In the genomic region with DNA sequence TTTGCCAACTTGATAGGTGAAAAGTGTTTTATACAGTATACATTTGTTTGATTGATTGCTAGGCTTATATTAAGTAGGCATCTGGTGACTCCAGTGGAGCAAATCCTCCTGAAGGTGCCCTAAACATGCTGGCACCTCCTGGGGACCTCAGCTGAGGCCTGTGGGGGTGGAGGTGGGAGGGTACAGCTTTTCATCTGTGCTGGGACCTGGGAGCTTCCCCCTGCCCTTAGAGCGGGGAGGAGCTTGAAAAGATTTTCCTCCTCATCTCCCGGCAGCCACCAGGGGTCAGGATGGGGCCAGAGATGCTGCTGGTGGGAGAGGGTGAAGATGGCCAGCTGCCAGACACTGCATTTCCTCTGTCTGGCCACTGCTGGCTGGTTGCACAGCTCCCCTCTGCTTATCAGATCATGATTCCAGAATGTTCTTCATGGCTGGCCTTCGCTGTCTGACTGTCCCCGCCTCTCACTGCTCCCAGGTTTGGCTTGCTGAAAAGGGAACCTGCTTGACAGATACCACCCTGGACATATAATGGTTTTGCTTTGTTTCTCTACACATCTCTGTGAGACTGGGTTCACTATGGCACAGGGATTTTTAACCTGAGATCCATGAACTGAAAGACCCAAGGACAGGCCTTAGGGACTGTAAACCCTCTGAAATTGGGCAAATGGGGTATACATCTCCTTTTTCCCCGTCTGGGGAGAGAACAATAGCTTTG, we compare ENCODE assay signal across 8 cellular contexts. TPM values are rescaled to one million over a fixed set of nuclear protein-coding genes. Genes with fewer than 3 reads are reported as not detected.
DNase-seq lines count a peak whose midpoint lies in the region; ATAC-seq and TF ChIP-seq lines count a peak whose summit lies in the region.

No MANE protein-coding gene starts in this region.

- peak; percentile 78 for TF ChIP-seq CTCF in mesothelial cell of epicardium (IDR thresholded peaks at IDR 0.05; ENCODE audit: unreplicated experiment)

- no peaks in the 10 kb centered on the region for H3K36me3 Mint-ChIP-seq in effector memory CD8-positive, alpha-beta T cell (ENCODE audit: insufficient read depth)
- no peaks in the 10 kb centered on the region for H3K36me3 Mint-ChIP-seq in mesothelial cell of epicardium

- H3K4me1 Mint-ChIP-seq in effector memory CD8-positive, alpha-beta T cell (ENCODE audit: low read depth in 2 of 2), result peaks cover 0 to 2% of the 10 kb centered on the region in 2 donors
- H3K4me1 Mint-ChIP-seq in mesothelial cell of epicardium, result peaks cover 14% of the 10 kb centered on the region

- DNase-seq in D341Med (ENCODE audit: low spot score) (peak; percentile 93), HT1080 (ENCODE audit: low read depth) (peak; percentile 90), NK-92 (lab: John Stamatoyannopoulos, UW; ENCODE audit: unreplicated experiment) (peak; percentile 10), mesothelial cell of epicardium (ENCODE audit: low spot score in 2 of 2, unreplicated experiment in 2 of 2) (peak; percentile 91 to 94)
- DNase-seq in activated CD8-positive, alpha-beta memory T cell treated with anti-CD3 and anti-CD28 coated beads for 24 hours, result peak; percentile 89
- DNase-seq in effector memory CD8-positive, alpha-beta T cell, result peak; percentile 72 to 80 (median 78)
- DNase-seq in stimulated activated CD8-positive, alpha-beta memory T cell treated with anti-CD3 and anti-CD28 coated beads, Interleukin-2, amount 100 ng/mL, for 48 hours (ENCODE audit: low read depth in 2 of 2), result peak; percentile 75 to 76

- ATAC-seq in GM21515 (IDR thresholded peaks at IDR 0.05; ENCODE audit: unreplicated experiment), result peak; percentile 83
- ATAC-seq in effector memory CD8-positive, alpha-beta T cell (replicated peaks), result peak; percentile 99

- H3K9me3 Mint-ChIP-seq in effector memory CD8-positive, alpha-beta T cell, result no peaks in the 10 kb centered on the region
- peaks cover 7% of the 10 kb centered on the region for H3K9me3 Mint-ChIP-seq in mesothelial cell of epicardium

- no peak overlapping the region for H3K4me3 Mint-ChIP-seq in effector memory CD8-positive, alpha-beta T cell
- no peak overlapping the region for H3K4me3 Mint-ChIP-seq in mesothelial cell of epicardium

- no peak overlapping the region for H3K27ac Mint-ChIP-seq in effector memory CD8-positive, alpha-beta T cell
- peak overlapping the region; percentile 88 for H3K27ac Mint-ChIP-seq in mesothelial cell of epicardium

- peaks cover 21 to 34% of the 10 kb centered on the region in 2 donors for H3K27me3 Mint-ChIP-seq in effector memory CD8-positive, alpha-beta T cell
- H3K27me3 Mint-ChIP-seq in mesothelial cell of epicardium (ENCODE audit: low read depth), result peaks cover 22% of the 10 kb centered on the region

RNA-seq across cellular contexts. Expression of a gene that starts 10.5 kb away (rescaled TPM):
- total RNA-seq in HT1080 (2014; rRNA removed; shearing (Covaris generic)), result 32.5 and 36.3 TPM in 2 replicates
- 44.0 and 49.2 TPM in 2 replicates for polyA plus RNA-seq in HT1080 (2015; cell fraction: cytosol; rRNA removed)
- polyA plus RNA-seq in HT1080 (2015; cell fraction: nucleus; rRNA removed), result 74.5 and 79.1 TPM in 2 replicates
- total RNA-seq in mesothelial cell of epicardium, result 6.4 to 7.4 TPM (median 7.3 TPM) in 3 replicates

RNA-seq across cellular contexts. Expression of a gene that starts 21.4 kb away (rescaled TPM):
- 26.5 and 31.5 TPM in 2 replicates for total RNA-seq in HT1080 (2014; rRNA removed; shearing (Covaris generic))
- polyA plus RNA-seq in HT1080 (2015; cell fraction: cytosol; rRNA removed), result 15.8 and 19.8 TPM in 2 replicates
- 226 and 244 TPM in 2 replicates for polyA plus RNA-seq in HT1080 (2015; cell fraction: nucleus; rRNA removed)
- total RNA-seq in mesothelial cell of epicardium, result 268 to 271 TPM (median 269 TPM) in 3 replicates

RNA-seq across cellular contexts. Expression of a gene that starts 33.0 kb away (rescaled TPM):
- total RNA-seq in HT1080 (2014; rRNA removed; shearing (Covaris generic)), result 19.5 and 25.8 TPM in 2 replicates
- polyA plus RNA-seq in HT1080 (2015; cell fraction: cytosol; rRNA removed), result 21.1 and 23.1 TPM in 2 replicates
- polyA plus RNA-seq in HT1080 (2015; cell fraction: nucleus; rRNA removed), result 31.6 and 34.4 TPM in 2 replicates
- 13.9 to 17.7 TPM (median 15.2 TPM) in 3 replicates for total RNA-seq in mesothelial cell of epicardium

RNA-seq across cellular contexts. Expression of a gene that starts 37.5 kb away (rescaled TPM):
- total RNA-seq in HT1080 (2014; rRNA removed; shearing (Covaris generic)), result 0.63 and 1.2 TPM in 2 replicates
- polyA plus RNA-seq in HT1080 (2015; cell fraction: cytosol; rRNA removed), result 0.32 and 0.91 TPM in 2 replicates
- polyA plus RNA-seq in HT1080 (2015; cell fraction: nucleus; rRNA removed), result 0.39 and 0.49 TPM in 2 replicates
- 9.8 to 14.4 TPM (median 13.7 TPM) in 3 replicates for total RNA-seq in mesothelial cell of epicardium

RNA-seq across cellular contexts. Expression of a gene that starts 47.1 kb away (rescaled TPM):
- 5,417 and 5,493 TPM in 2 replicates for total RNA-seq in HT1080 (2014; rRNA removed; shearing (Covaris generic))
- 2,744 and 2,821 TPM in 2 replicates for polyA plus RNA-seq in HT1080 (2015; cell fraction: cytosol; rRNA removed)
- polyA plus RNA-seq in HT1080 (2015; cell fraction: nucleus; rRNA removed), result 4,377 and 4,573 TPM in 2 replicates
- 1.2 to 1.6 TPM (median 1.5 TPM) in 3 replicates for total RNA-seq in mesothelial cell of epicardium

Comparison
In these comparisons a context has a peak if more than half of its experiments do, and no peak if none do; other contexts are left out.
1. Peak in every context shown above with its lines: DNase-seq and ATAC-seq.
2. DNase-seq: peak in every context shown above with its lines; median percentile 93 in D341Med; 92 in mesothelial cell of epicardium; 90 in HT1080; 89 in activated CD8-positive, alpha-beta memory T cell treated with anti-CD3 and anti-CD28 coated beads for 24 hours; 78 in effector memory CD8-positive, alpha-beta T cell; 76 in stimulated activated CD8-positive, alpha-beta memory T cell treated with anti-CD3 and anti-CD28 coated beads, Interleukin-2, amount 100 ng/mL, for 48 hours; 10 in NK-92.